ENCODE assay signal across 8 cellular contexts in the genomic region with DNA sequence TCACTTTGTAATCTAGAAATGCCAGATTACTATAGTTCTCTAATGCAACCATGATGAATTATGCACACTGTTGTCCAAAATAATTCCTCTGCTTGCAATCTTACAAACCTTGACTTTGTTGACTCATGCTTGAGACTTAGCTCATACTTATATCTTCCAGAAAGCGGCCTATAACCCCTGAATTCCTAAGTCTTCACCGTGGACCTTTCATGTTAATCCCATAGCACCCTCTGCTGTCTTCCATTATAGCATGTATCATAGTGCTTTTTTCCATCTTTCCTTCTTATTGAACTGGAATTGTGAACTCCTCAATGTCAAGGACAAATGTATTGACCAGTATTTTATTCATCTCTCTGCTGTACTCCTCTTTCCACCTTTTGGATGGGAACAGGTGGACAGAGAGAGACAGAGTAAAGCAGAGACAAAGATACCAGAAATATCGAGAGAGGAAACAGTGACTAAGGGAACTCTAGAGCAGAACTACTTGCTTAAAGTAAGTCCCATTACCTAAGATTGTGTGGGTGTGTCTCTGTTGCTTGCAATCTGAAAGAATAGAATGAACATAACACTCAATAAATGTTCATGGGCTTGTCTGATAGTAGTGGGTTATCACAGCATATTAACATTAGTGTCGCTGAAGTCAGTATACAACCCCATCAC.
DNase-seq lines count a peak whose midpoint lies in the region; ATAC-seq and TF ChIP-seq lines count a peak whose summit lies in the region.

No MANE protein-coding gene starts in this region.

- H3K9me3 Mint-ChIP-seq in osteocyte (ENCODE audit: unreplicated experiment) = no peaks in the 10 kb centered on the region
- peaks cover 4 to 29% (median 10%) of the 10 kb centered on the region in 8 donors for H3K9me3 Mint-ChIP-seq in CD4-positive, alpha-beta memory T cell

- H3K4me3 Mint-ChIP-seq in osteocyte (ENCODE audit: unreplicated experiment) = no peak overlapping the region
- no peak overlapping the region for H3K4me3 Mint-ChIP-seq in CD4-positive, alpha-beta memory T cell

- peak; percentile 94 for DNase-seq in ELR (ENCODE audit: low read depth)
- peak; percentile 33 for DNase-seq in NCI-H526 treated with DMSO at 0.1 percent for 48 hours (lab: John Stamatoyannopoulos, UW)
- DNase-seq in osteocyte (ENCODE audit: extremely low spot score, unreplicated experiment) = no peak
- DNase-seq in CD4-positive, alpha-beta memory T cell = no peak
- DNase-seq in activated CD4-positive, alpha-beta T cell treated with anti-CD3 and anti-CD28 coated beads, Interleukin-2, amount 50 U/mL, for 1 hour = no peak
- no peak for DNase-seq in GM13976 (ENCODE audit: low spot score)

- in situ Hi-C loops in GM13976 (cut with MboI; ENCODE audit: low sequenced_read_pairs, unreplicated experiment) = no loop called here

- peak; percentile 83 for ATAC-seq in esophagus mucosa
- ATAC-seq in HG03095 (IDR thresholded peaks at IDR 0.05; ENCODE audit: unreplicated experiment) = no peak

- TF ChIP-seq CTCF in osteocyte (IDR thresholded peaks at IDR 0.05) = peak; percentile 52
- TF ChIP-seq CTCF in GM13976 (IDR thresholded peaks at IDR 0.05; ENCODE audit: borderline replicate concordance, control extremely low read depth, extremely low read depth, insufficient read depth, missing control alignments) = no peak

- no peak overlapping the region for H3K4me3 ChIP-seq in CD4-positive, alpha-beta memory T cell (ENCODE audit: low read length in 2 of 2)

- CTCF ChIA-PET in CD4-positive, alpha-beta memory T cell (lab: Charles Lee; ENCODE audit: partially characterized antibody) = no interaction called here

- no peaks in the 10 kb centered on the region for H3K36me3 ChIP-seq in CD4-positive, alpha-beta memory T cell (ENCODE audit: insufficient read depth, low read length)

- H3K36me3 Mint-ChIP-seq in osteocyte (ENCODE audit: unreplicated experiment) = peaks cover 6% of the 10 kb centered on the region
- no peaks in the 10 kb centered on the region for H3K36me3 Mint-ChIP-seq in CD4-positive, alpha-beta memory T cell

- peaks cover 51% of the 10 kb centered on the region for H3K4me1 Mint-ChIP-seq in osteocyte (ENCODE audit: unreplicated experiment)
- no peaks in the 10 kb centered on the region for H3K4me1 Mint-ChIP-seq in CD4-positive, alpha-beta memory T cell

- intact Hi-C loops in CD4-positive, alpha-beta memory T cell (cut with micrococcal nuclease) = no loop called here

- no peaks in the 10 kb centered on the region for H3K4me1 ChIP-seq in CD4-positive, alpha-beta memory T cell (ENCODE audit: insufficient read depth, low read length)

- H3K27me3 ChIP-seq in CD4-positive, alpha-beta memory T cell (ENCODE audit: insufficient read depth, low read length) = no peaks in the 10 kb centered on the region

- no peak overlapping the region for H3K27ac ChIP-seq in CD4-positive, alpha-beta memory T cell (ENCODE audit: low read depth, low read length)

- H3K9me3 ChIP-seq in CD4-positive, alpha-beta memory T cell (ENCODE audit: control insufficient read depth in 1 of 2, low read length in 2 of 2) = peaks cover 0 to 7% of the 10 kb centered on the region in 2 donors

- H3K27me3 Mint-ChIP-seq in osteocyte (ENCODE audit: unreplicated experiment) = no peaks in the 10 kb centered on the region
- no peaks in the 10 kb centered on the region for H3K27me3 Mint-ChIP-seq in CD4-positive, alpha-beta memory T cell

- POLR2A ChIA-PET in CD4-positive, alpha-beta memory T cell (lab: Charles Lee; ENCODE audit: partially characterized antibody) = no interaction called here

- H3K27ac Mint-ChIP-seq in osteocyte (ENCODE audit: unreplicated experiment) = no peak overlapping the region
- no peak overlapping the region for H3K27ac Mint-ChIP-seq in CD4-positive, alpha-beta memory T cell

Comparison
In these comparisons a context has a peak if more than half of its experiments do, and no peak if none do; other contexts are left out.
1. DNase-seq: peak in ELR (single experiment) and NCI-H526 treated with DMSO at 0.1 percent for 48 hours (single experiment); none in osteocyte (single experiment), CD4-positive, alpha-beta memory T cell (0 of 5), activated CD4-positive, alpha-beta T cell treated with anti-CD3 and anti-CD28 coated beads, Interleukin-2, amount 50 U/mL, for 1 hour (single experiment) and GM13976 (single experiment).